8 cellular contexts compared by ENCODE assay signal in genomic region chr3:119498188-119498987, GRCh38. TPM values are rescaled to one million over a fixed set of nuclear protein-coding genes. Genes with fewer than 3 reads are reported as not detected.
DNase-seq lines count a peak whose midpoint lies in the region; ATAC-seq and TF ChIP-seq lines count a peak whose summit lies in the region.

Gene TIMMDC1 (plus strand): TSS chr3:119498547. CDS start chr3:119498734, 187 bp downstream.

- no peak for TF ChIP-seq EP300 in SK-N-SH (IDR thresholded peaks at IDR 0.05; ENCODE audit: borderline replicate concordance in 1 of 2, low read depth in 1 of 2, low read length in 1 of 2)

- CTCF ChIA-PET in SK-N-SH (lab: Yijun Ruan, JAX) = interaction anchor here (0.6 to 1.4 kb wide), 5 partner anchors 151 to 223 kb away, joined by 3 to 7 read pairs (median 3); no protein-coding TSS in a partner anchor

- H3K9ac ChIP-seq in SK-N-SH = peak within 1 kb of the TSS; percentile 97

- under 1% methylated on average over 40 of the region's 57 CpGs for WGBS in SK-N-SH (ENCODE audit: low lambda C conversion rate)

- H3F3A ChIP-seq in SK-N-SH (replicated peaks; ENCODE audit: insufficient read depth) = peaks cover 2% of the 10 kb centered on the region

- DNase-seq in GM04504 (ENCODE audit: low read depth) (peak; percentile 92), NCI-H1048 (lab: John Stamatoyannopoulos, UW) (peak; percentile 92), SK-N-SH (peak; percentile 93), germinal center (ENCODE audit: low spot score) (peak; percentile 98), non-pigmented ciliary epithelial cell (ENCODE audit: low read depth) (peak; percentile 85), superior temporal gyrus (ENCODE audit: extremely low spot score) (peak; percentile 98)
- peak; percentile 98 for DNase-seq in activated naive CD4-positive, alpha-beta T cell treated with anti-CD3 and anti-CD28 coated beads, Interleukin-2, amount 50 U/mL, for 16 hours

- peak; percentile 3; the same call in 1 of the 2 replicates for TF ChIP-seq RAD21 in SK-N-SH (IDR thresholded peaks at IDR 0.05; ENCODE audit: low read length)

- peaks cover 55% of the 10 kb centered on the region for H3K79me2 ChIP-seq in SK-N-SH (ENCODE audit: insufficient read depth)

- peak; percentile 98 for ATAC-seq in HG02571 (IDR thresholded peaks at IDR 0.05; ENCODE audit: unreplicated experiment)

- peak within 1 kb of the TSS; percentile 93 to 95 for H3K27ac ChIP-seq in SK-N-SH (ENCODE audit: low read depth in 2 of 2, low read length in 1 of 2)

- peaks cover 0 to 8% of the 10 kb centered on the region in 2 experiments; a peak in 1 of 4 replicates for H3K4me1 ChIP-seq in SK-N-SH (ENCODE audit: control insufficient read depth in 1 of 2, insufficient read depth in 2 of 2, low read depth in 1 of 2, low read length in 1 of 2)

- peaks cover 5 to 7% of the 10 kb centered on the region in 2 experiments for H3K36me3 ChIP-seq in SK-N-SH (replicated peaks in 1 of 2; ENCODE audit: control insufficient read depth in 1 of 2, insufficient read depth in 2 of 2, low read length in 1 of 2)

- no peaks in the 10 kb centered on the region for H3K27me3 ChIP-seq in SK-N-SH (ENCODE audit: insufficient read depth)

- POLR2A ChIA-PET in SK-N-SH (lab: Yijun Ruan, JAX) = interaction anchor here (0.5 to 3.1 kb wide), 20 partner anchors 9 to 851 kb away, joined by 3 to 21 read pairs (median 4); partner anchors contain the start of genes ADPRH, ARHGAP31, COX17 and LRRC58

- H3K4me2 ChIP-seq in SK-N-SH = peak within 1 kb of the TSS; percentile 94

- no peaks in the 10 kb centered on the region for H4K20me1 ChIP-seq in SK-N-SH (ENCODE audit: insufficient read depth)

- no peaks in the 10 kb centered on the region for H3K9me2 ChIP-seq in SK-N-SH

- H2AFZ ChIP-seq in SK-N-SH (ENCODE audit: low read depth) = peak within 1 kb of the TSS; percentile 96

- no peaks in the 10 kb centered on the region for H3K9me3 ChIP-seq in SK-N-SH

- TF ChIP-seq CTCF in SK-N-SH (IDR thresholded peaks at IDR 0.05) = no peak

- H3K4me3 ChIP-seq in SK-N-SH (ENCODE audit: low read depth in 2 of 2, low read length in 1 of 2) = peak within 1 kb of the TSS; percentile 77 to 99

TF ChIP-seq in SK-N-SH, 30 proteins besides CTCF, POLR2A, EP300 and RAD21 (continues in another document):
- TF ChIP-seq ELF1 (IDR thresholded peaks at IDR 0.05) (peak; percentile 90), USF2 (IDR thresholded peaks at IDR 0.05; ENCODE audit: borderline replicate concordance, low read depth, low read length) (no peak), GATA2 (CRISPR knock-in tag; IDR thresholded peaks at IDR 0.05) (no peak), TCF12 (IDR thresholded peaks at IDR 0.05) (no peak), MXI1 (IDR thresholded peaks at IDR 0.05; ENCODE audit: low read depth, low read length) (peak; percentile 85), TEAD4 (IDR thresholded peaks at IDR 0.05; ENCODE audit: borderline replicate concordance, insufficient read depth) (no peak), NFIC (IDR thresholded peaks at IDR 0.05; ENCODE audit: borderline replicate concordance) (peak; percentile 18; the same call in 1 of the 2 replicates), FOXJ3 (CRISPR knock-in tag; IDR thresholded peaks at IDR 0.05) (no peak; the same call in 1 of the 2 replicates), NRF1 (IDR thresholded peaks at IDR 0.05; ENCODE audit: low read depth, low read length) (no peak), RFX5 (IDR thresholded peaks at IDR 0.05; ENCODE audit: low read length) (no peak), MEF2A (IDR thresholded peaks at IDR 0.05; ENCODE audit: borderline replicate concordance, low read depth) (no peak), ZBTB33 (IDR thresholded peaks at IDR 0.05; ENCODE audit: borderline replicate concordance, low read depth) (no peak), YY1 (IDR thresholded peaks at IDR 0.05; ENCODE audit: low read depth) (peak; percentile 62; the same call in 1 of the 2 replicates), CHD2 (IDR thresholded peaks at IDR 0.05; ENCODE audit: low read length, partially characterized antibody) (peak; percentile 96), GABPA (IDR thresholded peaks at IDR 0.05; ENCODE audit: low read depth) (peak; percentile 96), POLR2AphosphoS5 (IDR thresholded peaks at IDR 0.05; ENCODE audit: low read depth, low read length) (peak; percentile 97), EZH2phosphoT487 (IDR thresholded peaks at IDR 0.05; ENCODE audit: borderline replicate concordance, low read depth) (no peak), MAX (IDR thresholded peaks at IDR 0.05; ENCODE audit: low read depth) (peak; percentile 96), TAF1 (IDR thresholded peaks at IDR 0.05; ENCODE audit: borderline replicate concordance, low read depth, low read length) (peak; percentile 85), JUND (IDR thresholded peaks at IDR 0.05) (no peak), FOXM1 (IDR thresholded peaks at IDR 0.05; ENCODE audit: low read depth) (no peak), IRF3 (IDR thresholded peaks at IDR 0.05; ENCODE audit: low read depth, low read length) (no peak), REST (IDR thresholded peaks at IDR 0.05; ENCODE audit: low read depth, low read length) (no peak), RCOR1 (IDR thresholded peaks at IDR 0.05; ENCODE audit: low read length) (no peak; the same call in 1 of the 2 replicates), RXRA (IDR thresholded peaks at IDR 0.05; ENCODE audit: borderline replicate concordance, low read depth) (no peak)

RNA-seq across cellular contexts. Expression of gene TIMMDC1, which starts in this region (rescaled TPM):
- 128 and 153 TPM in 2 replicates for polyA plus RNA-seq in SK-N-SH (2012; rRNA removed)
- polyA plus RNA-seq in SK-N-SH (2012; cell fraction: cytosol; rRNA removed) = 134 and 151 TPM in 2 replicates
- polyA plus RNA-seq in SK-N-SH (2012; cell fraction: nucleus; rRNA removed) = 111 and 126 TPM in 2 replicates

Comparison
In these comparisons a context has a peak if more than half of its experiments do, and no peak if none do; other contexts are left out.
1. Peak in every context shown above with its lines: DNase-seq, ATAC-seq, H3K4me3 ChIP-seq and H3K27ac ChIP-seq.